21 cellular contexts compared by ENCODE assay signal in the genomic region with DNA sequence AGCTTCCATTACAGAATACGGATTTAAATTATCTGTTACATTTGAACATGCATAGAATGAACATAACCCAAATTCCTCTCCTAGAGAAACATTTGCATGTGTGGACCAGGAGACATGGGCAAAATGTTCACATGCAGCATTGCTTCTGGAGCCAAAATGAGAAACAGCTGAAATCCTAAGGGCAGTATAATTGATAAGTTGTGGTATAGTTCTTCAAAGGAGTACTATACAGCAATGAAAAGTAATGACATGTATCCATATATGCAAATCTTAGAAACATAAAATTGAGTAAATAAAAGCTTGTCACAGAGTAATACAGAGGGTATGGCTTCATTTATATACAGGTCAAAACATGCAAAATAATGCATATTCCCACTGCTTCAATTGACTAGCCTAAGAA.
A peak's percentile ranks its signal among the peaks of the same experiment; 100 is the strongest.
DNase-seq lines count a peak whose midpoint lies in the region; ATAC-seq, FAIRE-seq and TF ChIP-seq lines count a peak whose summit lies in the region.
"Had no signal": no experiment of that assay in that cellular context is flagged by ENCODE, and none has a peak within 500 bp of the region (broad histone marks: within the 10 kb centered on the region; RNA-seq: fewer than 3 reads in every experiment).

No MANE protein-coding gene starts in this region.

- no peak overlapping the region for H4K8ac ChIP-seq in H1 (ENCODE audit: extremely low read depth, insufficient read depth, low read length)

- H2BK15ac ChIP-seq in H1 (ENCODE audit: low read length) = no peak overlapping the region

- no peak for ATAC-seq in SK-N-SH treated with all-trans-retinoic acid at 6 μM for 48 hours
- ATAC-seq in WTC11 = no peak
- ATAC-seq: A549; CD8-positive, alpha-beta T cell had no signal

- no peak overlapping the region for H4K5ac ChIP-seq in H1 (ENCODE audit: insufficient read length, low read depth, low read length)

- no peak overlapping the region for H3K27ac ChIP-seq in SK-N-SH (ENCODE audit: low read depth in 2 of 2, low read length in 1 of 2)
- H3K27ac ChIP-seq in H1 (ENCODE audit: low read depth, low read length) = no peak overlapping the region
- H3K27ac ChIP-seq: 22Rv1; A549; BLaER1 treated with 17β-estradiol and CSF1 and Interleukin-3, amounts not matched to agents 10 nM and 100 nM; C4-2B had no signal

- no peak overlapping the region for H3K14ac ChIP-seq in H1 (ENCODE audit: insufficient read length)

- no peaks in the 10 kb centered on the region for H3K79me2 ChIP-seq in SK-N-SH (ENCODE audit: insufficient read depth)
- no peaks in the 10 kb centered on the region for H3K79me2 ChIP-seq in H1 (ENCODE audit: control insufficient read depth in 1 of 2, insufficient read depth in 2 of 2, low read length in 2 of 2)

- H2BK120ac ChIP-seq in H1 (replicated peaks; ENCODE audit: low read depth, low read length) = no peak overlapping the region

- TF ChIP-seq RAD21 in SK-N-SH (IDR thresholded peaks at IDR 0.05; ENCODE audit: low read length) = no peak
- no peak for TF ChIP-seq RAD21 in H1 (IDR thresholded peaks at IDR 0.05 in 1 of 2, conservative IDR thresholded peaks at IDR 0.05 in 1 of 2; ENCODE audit: low read depth in 2 of 2, low read length in 2 of 2)

- H3K4me3 ChIP-seq in SK-N-SH (ENCODE audit: low read depth in 2 of 2, low read length in 1 of 2) = no peak overlapping the region
- no peak overlapping the region for H3K4me3 ChIP-seq in H1 (ENCODE audit: extremely low read depth in 1 of 4, insufficient read depth in 2 of 4, low read depth in 3 of 4, low read length in 4 of 4)
- H3K4me3 ChIP-seq: A549; BLaER1 treated with 17β-estradiol and CSF1 and Interleukin-3, amounts not matched to agents 10 nM and 100 nM had no signal

- H3K4me3 Mint-ChIP-seq in WTC11 = no peak overlapping the region
- H3K4me3 Mint-ChIP-seq: B cell; CD4-positive, alpha-beta T cell; CD8-positive, alpha-beta T cell had no signal

- H2BK5ac ChIP-seq in H1 (ENCODE audit: low read depth, low read length) = no peak overlapping the region

- H3K9me3 ChIP-seq in SK-N-SH (no peaks in the 10 kb centered on the region), H1 (ENCODE audit: insufficient read depth in 2 of 2, low read depth in 1 of 2, low read length in 1 of 2) (no peaks in the 10 kb centered on the region; a peak in 1 of 4 replicates)
- H3K9me3 ChIP-seq: A549, Caco-2 had no signal

- POLR2A ChIA-PET in SK-N-SH (lab: Yijun Ruan, JAX) = no interaction called here
- POLR2A ChIA-PET in WTC11 (lab: Charles Lee) = no interaction called here
- POLR2A ChIA-PET in H1 (lab: Charles Lee; ENCODE audit: partially characterized antibody) = no interaction called here

- H3K27me3 ChIP-seq in SK-N-SH (ENCODE audit: insufficient read depth) (no peaks in the 10 kb centered on the region), H1 (replicated peaks in 1 of 4; ENCODE audit: control insufficient read depth in 3 of 4, extremely low read depth in 1 of 4, insufficient read depth in 3 of 4, low read length in 3 of 4) (no peaks in the 10 kb centered on the region)
- H3K27me3 ChIP-seq: BLaER1 treated with 17β-estradiol and CSF1 and Interleukin-3, amounts not matched to agents 10 nM and 100 nM had no signal

- CTCF ChIA-PET in SK-N-SH (lab: Yijun Ruan, JAX) = no interaction called here
- CTCF ChIA-PET in WTC11 (lab: Charles Lee) = no interaction called here
- CTCF ChIA-PET in H1 (lab: Charles Lee; ENCODE audit: partially characterized antibody) = interaction anchor here (1.1 kb wide), 1 partner anchor 66 kb away, joined by 3 read pairs; no protein-coding TSS in a partner anchor

- peaks cover 8% of the 10 kb centered on the region for H3K9me3 Mint-ChIP-seq in WTC11
- H3K9me3 Mint-ChIP-seq: CD4-positive, alpha-beta T cell had no signal

- no peak overlapping the region for H2AK5ac ChIP-seq in H1 (ENCODE audit: low read depth, low read length)

- H3K9me2 ChIP-seq in SK-N-SH = no peaks in the 10 kb centered on the region

- H3K18ac ChIP-seq in H1 (ENCODE audit: extremely low read depth, low read length) = no peak overlapping the region

- H3K27me3 Mint-ChIP-seq in WTC11 (ENCODE audit: low read depth) = no peaks in the 10 kb centered on the region; the same call in 1 of the 2 replicates

- no peaks in the 10 kb centered on the region for H3K36me3 Mint-ChIP-seq in WTC11
- H3K36me3 Mint-ChIP-seq: CD8-positive, alpha-beta T cell had no signal

- H3F3A ChIP-seq in SK-N-SH (replicated peaks; ENCODE audit: insufficient read depth) = no peaks in the 10 kb centered on the region

- no peak for TF ChIP-seq EP300 in SK-N-SH (IDR thresholded peaks at IDR 0.05; ENCODE audit: borderline replicate concordance in 1 of 2, low read depth in 1 of 2, low read length in 1 of 2)
- TF ChIP-seq EP300 in H1 (IDR thresholded peaks at IDR 0.05; ENCODE audit: borderline replicate concordance in 1 of 2, low read depth in 2 of 2, low read length in 2 of 2) = no peak

- H3K79me1 ChIP-seq in H1 (ENCODE audit: low read depth, low read length) = no peaks in the 10 kb centered on the region

- H2BK20ac ChIP-seq in H1 (ENCODE audit: low read length) = no peak overlapping the region

- H2AFZ ChIP-seq in SK-N-SH (ENCODE audit: low read depth) (no peak overlapping the region), H1 (ENCODE audit: low read length) (no peak overlapping the region)

- H4K20me1 ChIP-seq in SK-N-SH (ENCODE audit: insufficient read depth) (no peaks in the 10 kb centered on the region), H1 (replicated peaks in 1 of 2; ENCODE audit: control insufficient read depth in 1 of 2, insufficient read depth in 2 of 2, low read length in 2 of 2) (no peaks in the 10 kb centered on the region)
- H4K20me1 ChIP-seq: BLaER1 treated with 17β-estradiol and CSF1 and Interleukin-3, amounts not matched to agents 10 nM and 100 nM had no signal

- TF ChIP-seq POLR2A in H1 (IDR thresholded peaks at IDR 0.05; ENCODE audit: control extremely low read depth in 1 of 2, low read depth in 2 of 2, low read length in 2 of 2) = no peak

- FAIRE-seq in H1 (lab: Jason Lieb, UNC) = no peak
- FAIRE-seq: A549, D721Med, G401.6, GM12891 had no signal

- WGBS in SK-N-SH (ENCODE audit: low lambda C conversion rate) = 48% methylated on average over 1 of the region's 1 CpG
- 76% methylated on average over 1 of the region's 1 CpG; no CpG with 5 or more reads in 1 of the 2 experiments for WGBS in H1 (ENCODE audit: extremely low coverage in 1 of 2, insufficient coverage in 1 of 2, insufficient read length in 1 of 2, insufficient replicate concordance in 2 of 2, low coverage in 1 of 2, low lambda C conversion rate in 2 of 2, missing lambda C conversion rate in 1 of 2), 2 experiments

- H3K56ac ChIP-seq in H1 (replicated peaks; ENCODE audit: insufficient read length, low read depth, low read length) = no peak overlapping the region

- H3K4ac ChIP-seq in H1 (replicated peaks; ENCODE audit: insufficient read length, low read depth, low read length) = no peak overlapping the region

- H3K23ac ChIP-seq in H1 (ENCODE audit: insufficient read length) = no peak overlapping the region

- no peak overlapping the region for H2BK12ac ChIP-seq in H1 (ENCODE audit: low read depth, low read length)

- H3K4me1 ChIP-seq in SK-N-SH (ENCODE audit: control insufficient read depth in 1 of 2, insufficient read depth in 2 of 2, low read depth in 1 of 2, low read length in 1 of 2) (no peaks in the 10 kb centered on the region), H1 (replicated peaks in 1 of 4; ENCODE audit: control insufficient read depth in 3 of 4, insufficient read depth in 4 of 4, low read length in 3 of 4) (peaks cover 0 to 6% (median 0%) of the 10 kb centered on the region in 4 experiments; a peak in 2 of 7 replicates)
- H3K4me1 ChIP-seq: A549, Caco-2 had no signal

- H3K4me2 ChIP-seq in SK-N-SH (no peak overlapping the region), H1 (ENCODE audit: insufficient read depth in 1 of 2, low read depth in 2 of 2, low read length in 2 of 2) (no peak overlapping the region)
- H3K4me2 ChIP-seq: A549; BLaER1 treated with 17β-estradiol and CSF1 and Interleukin-3, amounts not matched to agents 10 nM and 100 nM had no signal

- no peak for DNase-seq in SK-N-SH
- no peak for DNase-seq in WTC11 (ENCODE audit: low spot score)
- no peak for DNase-seq in H1 (ENCODE audit: low read depth in 1 of 2, low spot score in 2 of 2)
- no peak for DNase-seq in stimulated activated CD4-positive, alpha-beta T cell treated with anti-CD3 and anti-CD28 coated beads, Interleukin-2, amount 100 ng/mL, for 24 hours
- DNase-seq in activated CD4-positive, alpha-beta T cell treated with anti-CD3 and anti-CD28 coated beads for 48 hours = no peak
- DNase-seq: AML-193; Caco-2; Calu3; CD4-positive, alpha-beta T cell; CD8-positive, alpha-beta T cell; DMS79 treated with DMSO at 0.1 percent for 48 hours; GF-D8 had no signal

- TF ChIP-seq CTCF in SK-N-SH (IDR thresholded peaks at IDR 0.05) (no peak), WTC11 (IDR thresholded peaks at IDR 0.05) (no peak), H1 (IDR thresholded peaks at IDR 0.05; ENCODE audit: control extremely low read depth in 1 of 3, insufficient read depth in 1 of 3, low read depth in 1 of 3, low read length in 3 of 3) (no peak)

- no peak overlapping the region for H4K91ac ChIP-seq in H1 (replicated peaks; ENCODE audit: insufficient read length, low read length)

- peaks cover 26% of the 10 kb centered on the region for H3K4me1 Mint-ChIP-seq in WTC11
- H3K4me1 Mint-ChIP-seq: B cell had no signal

- H3K9ac ChIP-seq in SK-N-SH = no peak overlapping the region
- no peak overlapping the region for H3K9ac ChIP-seq in H1 (replicated peaks in 1 of 4; ENCODE audit: extremely low read depth in 1 of 4, low read depth in 3 of 4, low read length in 3 of 4)
- H3K9ac ChIP-seq: BLaER1 treated with 17β-estradiol and CSF1 and Interleukin-3, amounts not matched to agents 10 nM and 100 nM had no signal

- H3K23me2 ChIP-seq in H1 (ENCODE audit: low read depth, low read length) = no peaks in the 10 kb centered on the region

- no peak overlapping the region for H3K27ac Mint-ChIP-seq in WTC11
- H3K27ac Mint-ChIP-seq: B cell; CD4-positive, alpha-beta T cell; CD8-positive, alpha-beta T cell had no signal

- H3K36me3 ChIP-seq in SK-N-SH (replicated peaks in 1 of 2; ENCODE audit: control insufficient read depth in 1 of 2, insufficient read depth in 2 of 2, low read length in 1 of 2) (no peaks in the 10 kb centered on the region), H1 (ENCODE audit: control insufficient read depth in 2 of 4, insufficient read depth in 4 of 4, low read length in 3 of 4) (no peaks in the 10 kb centered on the region)
- H3K36me3 ChIP-seq: BLaER1 treated with 17β-estradiol and CSF1 and Interleukin-3, amounts not matched to agents 10 nM and 100 nM had no signal

TF ChIP-seq in SK-N-SH, 30 proteins besides CTCF, POLR2A, EP300 and RAD21 (continues in another document):
- TF ChIP-seq EZH2phosphoT487 (IDR thresholded peaks at IDR 0.05; ENCODE audit: borderline replicate concordance, low read depth) = no peak
- no peak for TF ChIP-seq MEF2A (IDR thresholded peaks at IDR 0.05; ENCODE audit: borderline replicate concordance, low read depth)

TF ChIP-seq in WTC11, 78 proteins besides CTCF, POLR2A, EP300 and RAD21:
- TF ChIP-seq ZNF416 (CRISPR knock-in tag; IDR thresholded peaks at IDR 0.05) (no peak), GTF2I (CRISPR knock-in tag; conservative IDR thresholded peaks at IDR 0.05) (peak; percentile 52; the same call in 1 of the 2 replicates)
TF ChIP-seq in WTC11: peak in this region for 1.

TF ChIP-seq in H1, 55 proteins besides CTCF, POLR2A, EP300 and RAD21:
- peak; percentile 55; the same call in 1 of the 2 replicates for TF ChIP-seq KDM1A (IDR thresholded peaks at IDR 0.05; ENCODE audit: borderline replicate concordance, low read length)
- no peak for TF ChIP-seq CHD2 (IDR thresholded peaks at IDR 0.05; ENCODE audit: low read length)
